8 cellular contexts compared by ENCODE assay signal in genomic region chr19:2427323-2428026, GRCh38. TPM values are rescaled to one million over a fixed set of nuclear protein-coding genes. Genes with fewer than 3 reads are reported as not detected.
DNase-seq lines count a peak whose midpoint lies in the region; ATAC-seq and TF ChIP-seq lines count a peak whose summit lies in the region.

TIMM13 (minus strand) TSS chr19:2427586; CDS start chr19:2427533, 53 bp downstream.

- H3K4me3 Mint-ChIP-seq in activated naive CD8-positive, alpha-beta T cell treated with anti-CD3 and anti-CD28 coated beads for 36 hours: peak within 1 kb of the TSS; percentile 94
- H3K4me3 Mint-ChIP-seq in glutamatergic neuron (ENCODE audit: unreplicated experiment) (peak within 1 kb of the TSS; percentile 94), osteocyte (ENCODE audit: unreplicated experiment) (peak within 1 kb of the TSS; percentile 92)

- H3K27ac ChIP-seq in SU-DHL-6 (ENCODE audit: low read depth, low read length): peak within 1 kb of the TSS; percentile 85
- peak within 1 kb of the TSS; percentile 85 to 87 for H3K27ac ChIP-seq in thoracic aorta

- H3K4me2 ChIP-seq in SU-DHL-6 (ENCODE audit: low read depth, low read length, poor library complexity, severe bottlenecking): peak within 1 kb of the TSS; percentile 61

- TF ChIP-seq CTCF in GM12865 (IDR thresholded peaks at IDR 0.05; ENCODE audit: insufficient read depth, low read depth, low read length, missing control alignments) (no peak), SU-DHL-6 (IDR thresholded peaks at IDR 0.05; ENCODE audit: insufficient read depth, low read length, poor library complexity, severe bottlenecking) (no peak), glutamatergic neuron (IDR thresholded peaks at IDR 0.05; ENCODE audit: partially characterized antibody, unreplicated experiment) (no peak), osteocyte (IDR thresholded peaks at IDR 0.05) (no peak), thoracic aorta (IDR thresholded peaks at IDR 0.05) (no peak)

- peaks cover 12% of the 10 kb centered on the region for H3K4me1 Mint-ChIP-seq in activated naive CD8-positive, alpha-beta T cell treated with anti-CD3 and anti-CD28 coated beads for 36 hours
- H3K4me1 Mint-ChIP-seq in glutamatergic neuron (ENCODE audit: low read depth, unreplicated experiment) (peaks cover 13% of the 10 kb centered on the region), osteocyte (ENCODE audit: unreplicated experiment) (peaks cover 17% of the 10 kb centered on the region)

- H2AFZ ChIP-seq in SU-DHL-6 (ENCODE audit: low read depth, low read length, severe bottlenecking): peak within 1 kb of the TSS; percentile 49

- H3K27me3 Mint-ChIP-seq in activated naive CD8-positive, alpha-beta T cell treated with anti-CD3 and anti-CD28 coated beads for 36 hours: no peaks in the 10 kb centered on the region
- peaks cover 6% of the 10 kb centered on the region for H3K27me3 Mint-ChIP-seq in glutamatergic neuron (ENCODE audit: unreplicated experiment)
- no peaks in the 10 kb centered on the region for H3K27me3 Mint-ChIP-seq in osteocyte (ENCODE audit: unreplicated experiment)

- peaks cover 25% of the 10 kb centered on the region for H3K36me3 Mint-ChIP-seq in activated naive CD8-positive, alpha-beta T cell treated with anti-CD3 and anti-CD28 coated beads for 36 hours
- no peaks in the 10 kb centered on the region for H3K36me3 Mint-ChIP-seq in glutamatergic neuron (ENCODE audit: unreplicated experiment)
- H3K36me3 Mint-ChIP-seq in osteocyte (ENCODE audit: unreplicated experiment): peaks cover 6% of the 10 kb centered on the region

- DNase-seq in GM12865 (ENCODE audit: low read depth) (peak; percentile 97), NCI-H1417 (lab: John Stamatoyannopoulos, UW) (peak; percentile 99 to 100 (median 99)), glutamatergic neuron (peak; percentile 98), osteocyte (ENCODE audit: extremely low spot score, unreplicated experiment) (peak; percentile 99), thoracic aorta (ENCODE audit: low spot score) (peak; percentile 87)
- peak; percentile 97 for DNase-seq in activated naive CD8-positive, alpha-beta T cell treated with anti-CD3 and anti-CD28 coated beads for 36 hours

- H3K27me3 ChIP-seq in SU-DHL-6 (ENCODE audit: low read length) (no peaks in the 10 kb centered on the region), thoracic aorta (replicated peaks; ENCODE audit: insufficient read depth) (no peaks in the 10 kb centered on the region)

- peak within 1 kb of the TSS; percentile 98 for H3K27ac Mint-ChIP-seq in activated naive CD8-positive, alpha-beta T cell treated with anti-CD3 and anti-CD28 coated beads for 36 hours
- H3K27ac Mint-ChIP-seq in glutamatergic neuron (ENCODE audit: unreplicated experiment) (peak within 1 kb of the TSS; percentile 98), osteocyte (ENCODE audit: unreplicated experiment) (peak within 1 kb of the TSS; percentile 98)

- H3K36me3 ChIP-seq in SU-DHL-6 (ENCODE audit: low read length) (no peaks in the 10 kb centered on the region), thoracic aorta (peaks cover 11% of the 10 kb centered on the region)

- H3K9ac ChIP-seq in SU-DHL-6 (ENCODE audit: low read length): peak within 1 kb of the TSS; percentile 97

- peaks cover 31% of the 10 kb centered on the region for H3K79me2 ChIP-seq in SU-DHL-6 (ENCODE audit: insufficient read depth, low read length)

- H3K9me3 ChIP-seq in SU-DHL-6 (ENCODE audit: insufficient read depth, low read length) (no peaks in the 10 kb centered on the region), thoracic aorta (no peaks in the 10 kb centered on the region)

- H3K9me3 Mint-ChIP-seq in activated naive CD8-positive, alpha-beta T cell treated with anti-CD3 and anti-CD28 coated beads for 36 hours: no peaks in the 10 kb centered on the region
- H3K9me3 Mint-ChIP-seq in glutamatergic neuron (ENCODE audit: unreplicated experiment) (peaks cover 6% of the 10 kb centered on the region), osteocyte (ENCODE audit: unreplicated experiment) (no peaks in the 10 kb centered on the region)

- H3K4me3 ChIP-seq in GM12865 (ENCODE audit: low read depth, low read length): peak within 1 kb of the TSS; percentile 84
- H3K4me3 ChIP-seq in SU-DHL-6 (ENCODE audit: insufficient read depth, low read length, poor library complexity, severe bottlenecking): peak within 1 kb of the TSS; percentile 98
- peak within 1 kb of the TSS; percentile 79 for H3K4me3 ChIP-seq in thoracic aorta

- peaks cover 8 to 34% of the 10 kb centered on the region in 2 donors for H3K4me1 ChIP-seq in thoracic aorta (ENCODE audit: control insufficient read depth in 1 of 2, low read depth in 2 of 2)

- no peaks in the 10 kb centered on the region; the same call in 1 of the 2 replicates for H4K20me1 ChIP-seq in SU-DHL-6 (ENCODE audit: low read depth, low read length)

- H3F3A ChIP-seq in SU-DHL-6 (ENCODE audit: insufficient read depth): peaks cover 8% of the 10 kb centered on the region

- ATAC-seq in HG02759 (IDR thresholded peaks at IDR 0.05; ENCODE audit: unreplicated experiment) (peak; percentile 83), thoracic aorta (ENCODE audit: insufficient number of reproducible peaks, low FRiP score, low read depth) (peak; percentile 86)

- no peaks in the 10 kb centered on the region for H3K9me2 ChIP-seq in SU-DHL-6 (replicated peaks; ENCODE audit: insufficient read depth, low read length)

RNA-seq across cellular contexts. Expression of gene TIMM13, which starts in this region (rescaled TPM):
- total RNA-seq in activated naive CD8-positive, alpha-beta T cell treated with anti-CD3 and anti-CD28 coated beads for 36 hours: 100 to 1,000 TPM; 179 to 184 TPM
- 91.5 TPM for total RNA-seq in glutamatergic neuron (ENCODE audit: unreplicated experiment)
- total RNA-seq in osteocyte: 108 and 109 TPM in 2 replicates
- 10 to 100 TPM; 19.4 to 23.4 TPM for total RNA-seq in thoracic aorta

Comparison
In these comparisons a context has a peak if more than half of its experiments do, and no peak if none do; other contexts are left out.
1. Peak in every context shown above with its lines: DNase-seq, ATAC-seq, H3K4me3 ChIP-seq and H3K27ac ChIP-seq.